In the genomic region with DNA sequence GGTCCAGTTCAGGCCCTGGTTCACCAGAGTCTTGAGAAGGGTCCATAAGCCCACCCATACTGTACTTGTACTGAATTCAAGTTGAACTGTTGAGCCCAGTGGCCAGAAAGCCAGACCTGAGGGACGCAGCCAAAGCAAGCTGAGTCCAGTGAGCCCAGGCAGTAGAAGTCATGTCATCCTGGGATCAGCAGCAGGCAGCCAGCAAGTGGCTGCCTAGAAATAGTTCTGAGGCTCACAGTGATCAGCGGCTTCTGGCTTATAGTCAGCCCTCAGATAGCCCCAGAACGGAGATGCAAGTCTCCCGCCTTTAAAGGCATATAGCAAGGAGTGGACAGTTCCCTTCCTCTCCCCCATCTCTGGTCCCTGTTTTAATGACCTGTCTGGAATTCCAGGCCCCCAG, we compare ENCODE assay signal across 30 cellular contexts.
A peak's percentile ranks its signal among the peaks of the same experiment; 100 is the strongest.
DNase-seq lines count a peak whose midpoint lies in the region; ATAC-seq, FAIRE-seq and TF ChIP-seq lines count a peak whose summit lies in the region.
"Had no signal": no experiment of that assay in that cellular context is flagged by ENCODE, and none has a peak within 500 bp of the region (broad histone marks: within the 10 kb centered on the region; RNA-seq: fewer than 3 reads in every experiment).

No MANE protein-coding gene starts in this region.

- no peaks in the 10 kb centered on the region for H3K27me3 ChIP-seq in PC-9 (ENCODE audit: insufficient read depth, low read depth)
- H3K27me3 ChIP-seq: foreskin keratinocyte, SJCRH30, upper lobe of right lung had no signal

- peaks cover 4% of the 10 kb centered on the region for H3K9me3 Mint-ChIP-seq in neural crest cell
- no peaks in the 10 kb centered on the region for H3K9me3 Mint-ChIP-seq in endothelial cell (ENCODE audit: unreplicated experiment)
- H3K9me3 Mint-ChIP-seq: activated naive CD4-positive, alpha-beta T cell treated with anti-CD3 and anti-CD28 coated beads, Interleukin-2, amount 50 U/mL, for 24 hours; activated T-helper 17 cell treated with anti-CD3 and anti-CD28 coated beads, Interleukin-2, amount 50 U/mL, for 72 hours; T-cell had no signal

- no peak for ATAC-seq in GM21737 (IDR thresholded peaks at IDR 0.05; ENCODE audit: unreplicated experiment)
- ATAC-seq: activated T-helper 17 cell treated with anti-CD3 and anti-CD28 coated beads, Interleukin-2, amount 50 U/mL, for 72 hours; esophagus mucosa; foreskin keratinocyte; sciatic nerve; T-cell; upper lobe of right lung had no signal

- H3K4me1 Mint-ChIP-seq in neural crest cell = peaks cover 13% of the 10 kb centered on the region
- H3K4me1 Mint-ChIP-seq in endothelial cell (ENCODE audit: unreplicated experiment) = peaks cover 10% of the 10 kb centered on the region

- FAIRE-seq in GM12892 (lab: Jason Lieb, UNC) = peak; percentile 44
- FAIRE-seq: HTR-8/SVneo, RCC 7860 had no signal

- POLR2A ChIA-PET in PC-9 (lab: Charles Lee; ENCODE audit: unreplicated experiment) = interaction anchor here (0.6 kb wide), 1 partner anchor 287 kb away, joined by 6 read pairs; no protein-coding TSS in a partner anchor

- H2AFZ ChIP-seq in PC-9 = no peak overlapping the region

- DNase-seq in ELF-1 (ENCODE audit: low read depth, low spot score) = peak; percentile 37
- no peak for DNase-seq in GM12892 (ENCODE audit: insufficient read length)
- no peak for DNase-seq in neural crest cell (ENCODE audit: low read depth, low spot score)
- DNase-seq in endothelial cell (ENCODE audit: low spot score) = no peak
- DNase-seq in PC-9 = no peak
- DNase-seq: activated CD4-positive, alpha-beta T cell treated with anti-CD3 and anti-CD28 coated beads, Interleukin-2, amount 50 U/mL, for 48 hours; activated CD8-positive, alpha-beta memory T cell treated with anti-CD3 and anti-CD28 coated beads, Interleukin-2, amount 50 U/mL, for 4 hours; amygdala; Calu3; cortex of kidney; EL; foreskin keratinocyte; HCEC 1CT; KG1; NCI-H1436; NCI-H446; posterior cingulate gyrus; stimulated activated naive B cell treated with anti-CD40 and anti-IgM and Interleukin-4, amounts not matched to agents 10 μg/mL and 1 μg/mL and 100 μg/mL, for 72 hours; T-cell; upper lobe of right lung had no signal

- BruUV-seq in PC-9 (replicated peaks; lab: Mats Ljungman, UMichigan) = no TSS peak

- H3K27ac ChIP-seq in VCaP (peak overlapping the region; percentile 42), PC-9 (no peak overlapping the region)
- H3K27ac ChIP-seq: foreskin keratinocyte, SJCRH30, upper lobe of right lung had no signal

- H3K4me1 ChIP-seq in PC-9 (replicated peaks; ENCODE audit: insufficient read depth) = no peaks in the 10 kb centered on the region
- H3K4me1 ChIP-seq: foreskin keratinocyte, SJCRH30, upper lobe of right lung had no signal

- TF ChIP-seq POLR2A in GM12892 (IDR thresholded peaks at IDR 0.05; ENCODE audit: low read depth, low read length) = no peak

- no peaks in the 10 kb centered on the region for H3K36me3 ChIP-seq in PC-9 (ENCODE audit: low read depth)
- H3K36me3 ChIP-seq: SJCRH30, upper lobe of right lung had no signal

- H4K20me1 ChIP-seq in PC-9 (ENCODE audit: insufficient read depth) = no peaks in the 10 kb centered on the region

- H3F3A ChIP-seq in PC-9 (ENCODE audit: insufficient read depth, low read depth) = no peaks in the 10 kb centered on the region

- H3K79me2 ChIP-seq in PC-9 (ENCODE audit: low read depth) = no peaks in the 10 kb centered on the region

- TF ChIP-seq CTCF in VCaP (conservative IDR thresholded peaks at IDR 0.05) = no peak
- no peak for TF ChIP-seq CTCF in neural crest cell (conservative IDR thresholded peaks at IDR 0.05)
- TF ChIP-seq CTCF in endothelial cell (IDR thresholded peaks at IDR 0.05; ENCODE audit: unreplicated experiment) = no peak
- TF ChIP-seq CTCF in PC-9 (conservative IDR thresholded peaks at IDR 0.05) = no peak

- H3K27ac Mint-ChIP-seq in neural crest cell (ENCODE audit: unreplicated experiment) (peak overlapping the region; percentile 88), endothelial cell (ENCODE audit: unreplicated experiment) (no peak overlapping the region)
- H3K27ac Mint-ChIP-seq: activated naive CD4-positive, alpha-beta T cell treated with anti-CD3 and anti-CD28 coated beads, Interleukin-2, amount 50 U/mL, for 24 hours; CD14-positive monocyte; stimulated activated naive B cell treated with anti-CD40 and anti-IgM and Interleukin-4, amounts not matched to agents 10 μg/mL and 1 μg/mL and 100 μg/mL, for 72 hours had no signal

- H3K4me3 Mint-ChIP-seq in neural crest cell = no peak overlapping the region
- H3K4me3 Mint-ChIP-seq in endothelial cell (ENCODE audit: unreplicated experiment) = no peak overlapping the region
- H3K4me3 Mint-ChIP-seq: activated naive CD4-positive, alpha-beta T cell treated with anti-CD3 and anti-CD28 coated beads, Interleukin-2, amount 50 U/mL, for 24 hours; activated T-helper 17 cell treated with anti-CD3 and anti-CD28 coated beads, Interleukin-2, amount 50 U/mL, for 72 hours; CD14-positive monocyte; stimulated activated naive B cell treated with anti-CD40 and anti-IgM and Interleukin-4, amounts not matched to agents 10 μg/mL and 1 μg/mL and 100 μg/mL, for 72 hours; T-cell had no signal

- no peaks in the 10 kb centered on the region for H3K9me3 ChIP-seq in PC-9 (ENCODE audit: insufficient read depth, low read depth)
- H3K9me3 ChIP-seq: SJCRH30, upper lobe of right lung had no signal

- intact Hi-C loops in PC-9 (cut with micrococcal nuclease; ENCODE audit: unreplicated experiment) = no loop called here

- CTCF ChIA-PET in PC-9 (lab: Charles Lee) = no interaction called here

- no peaks in the 10 kb centered on the region for H3K9me2 ChIP-seq in PC-9 (ENCODE audit: insufficient read depth)

- H3K4me3 ChIP-seq in PC-9 = no peak overlapping the region
- H3K4me3 ChIP-seq: SJCRH30, upper lobe of right lung had no signal

- H3K27me3 Mint-ChIP-seq in neural crest cell (ENCODE audit: low read depth) = peaks cover 3% of the 10 kb centered on the region
- H3K27me3 Mint-ChIP-seq in endothelial cell (ENCODE audit: unreplicated experiment) = no peaks in the 10 kb centered on the region
- H3K27me3 Mint-ChIP-seq: activated naive CD4-positive, alpha-beta T cell treated with anti-CD3 and anti-CD28 coated beads, Interleukin-2, amount 50 U/mL, for 24 hours; activated T-helper 17 cell treated with anti-CD3 and anti-CD28 coated beads, Interleukin-2, amount 50 U/mL, for 72 hours; T-cell had no signal

- H3K36me3 Mint-ChIP-seq in neural crest cell (ENCODE audit: low read depth) = no peaks in the 10 kb centered on the region
- no peaks in the 10 kb centered on the region for H3K36me3 Mint-ChIP-seq in endothelial cell (ENCODE audit: low read depth, unreplicated experiment)
- H3K36me3 Mint-ChIP-seq: activated naive CD4-positive, alpha-beta T cell treated with anti-CD3 and anti-CD28 coated beads, Interleukin-2, amount 50 U/mL, for 24 hours; CD14-positive monocyte; stimulated activated naive B cell treated with anti-CD40 and anti-IgM and Interleukin-4, amounts not matched to agents 10 μg/mL and 1 μg/mL and 100 μg/mL, for 72 hours; T-cell had no signal

- H3K4me2 ChIP-seq in PC-9 = no peak overlapping the region
